Comparison of ENCODE assay signal across 17 cellular contexts in genomic region chr4:141922224-141922623, GRCh38.
DNase-seq lines count a peak whose midpoint lies in the region; ATAC-seq, FAIRE-seq and TF ChIP-seq lines count a peak whose summit lies in the region.
"Had no signal": no experiment of that assay in that cellular context is flagged by ENCODE, and none has a peak within 500 bp of the region (broad histone marks: within the 10 kb centered on the region; RNA-seq: fewer than 3 reads in every experiment).

No MANE protein-coding gene starts in this region.

- H3K9ac ChIP-seq in mammary epithelial cell (ENCODE audit: insufficient read depth, low read length) (no peak overlapping the region), astrocyte (ENCODE audit: low read length) (no peak overlapping the region)
- H3K9ac ChIP-seq: BLaER1 treated with 17β-estradiol and CSF1 and Interleukin-3, amounts not matched to agents 10 nM and 100 nM had no signal

- no TSS peak for BruUV-seq in mammary epithelial cell (replicated peaks; lab: Mats Ljungman, UMichigan)

- WGBS in mammary epithelial cell (ENCODE audit: low coverage, missing lambda C conversion rate): 91% methylated on average over 2 of the region's 2 CpGs

- H3K4me3 ChIP-seq in mammary epithelial cell (replicated peaks in 1 of 3; ENCODE audit: insufficient read depth in 1 of 3, low read depth in 2 of 3, low read length in 3 of 3) (no peak overlapping the region), breast epithelium (no peak overlapping the region), astrocyte (ENCODE audit: insufficient read depth, low read depth, low read length) (no peak overlapping the region), dorsolateral prefrontal cortex (no peak overlapping the region), mucosa of descending colon (no peak overlapping the region)
- H3K4me3 ChIP-seq: BLaER1 treated with 17β-estradiol and CSF1 and Interleukin-3, amounts not matched to agents 10 nM and 100 nM; GM12878 had no signal

- H3K36me3 Mint-ChIP-seq in astrocyte (ENCODE audit: low read depth, unreplicated experiment): no peaks in the 10 kb centered on the region
- H3K36me3 Mint-ChIP-seq: CD4-positive, CD25-positive, alpha-beta regulatory T cell had no signal

- H2AFZ ChIP-seq in mammary epithelial cell (ENCODE audit: low read depth, low read length) (no peak overlapping the region), astrocyte (ENCODE audit: low read depth, low read length) (no peak overlapping the region)

- H3K27ac ChIP-seq in mammary epithelial cell (ENCODE audit: insufficient read depth, low read depth, low read length) (no peak overlapping the region), breast epithelium (no peak overlapping the region), astrocyte (ENCODE audit: low read depth, low read length) (no peak overlapping the region), dorsolateral prefrontal cortex (no peak overlapping the region)
- H3K27ac ChIP-seq: 22Rv1; BLaER1 treated with 17β-estradiol and CSF1 and Interleukin-3, amounts not matched to agents 10 nM and 100 nM; HL-60 had no signal

- peak; percentile 43 for DNase-seq in mammary epithelial cell
- DNase-seq in breast epithelium (ENCODE audit: low spot score in 2 of 2): no peak
- DNase-seq in astrocyte (ENCODE audit: low read depth): peak; percentile 20
- peak; percentile 52 for DNase-seq in fibroblast of peridontal ligament (ENCODE audit: extremely low read depth)
- DNase-seq in NCI-H1930 (lab: John Stamatoyannopoulos, UW): no peak
- no peak for DNase-seq in dorsolateral prefrontal cortex
- DNase-seq in GM13977 (ENCODE audit: low spot score): no peak
- DNase-seq in mucosa of descending colon: no peak
- DNase-seq: Calu3; CD4-positive, CD25-positive, alpha-beta regulatory T cell; DMS 273 treated with DMSO at 0.1 percent for 48 hours; HCEC 1CT; HFFc6 had no signal

- TF ChIP-seq POLR2A in breast epithelium (IDR thresholded peaks at IDR 0.05): no peak

- no peaks in the 10 kb centered on the region for H3K9me3 Mint-ChIP-seq in astrocyte (ENCODE audit: unreplicated experiment)
- H3K9me3 Mint-ChIP-seq: HFFc6 had no signal

- CTCF ChIA-PET in mammary epithelial cell (lab: Charles Lee; ENCODE audit: low non-redundant PET): no interaction called here

- peaks cover 4% of the 10 kb centered on the region for H3K27me3 ChIP-seq in mammary epithelial cell (ENCODE audit: insufficient read depth, low read length)
- no peaks in the 10 kb centered on the region for H3K27me3 ChIP-seq in breast epithelium
- H3K27me3 ChIP-seq in astrocyte (ENCODE audit: insufficient read depth, low read length): no peaks in the 10 kb centered on the region
- H3K27me3 ChIP-seq in dorsolateral prefrontal cortex: peaks cover 0 to under 1% (median 0%) of the 10 kb centered on the region in 45 donors
- H3K27me3 ChIP-seq: BLaER1 treated with 17β-estradiol and CSF1 and Interleukin-3, amounts not matched to agents 10 nM and 100 nM had no signal

- no peak overlapping the region for H3K4me3 Mint-ChIP-seq in astrocyte (ENCODE audit: unreplicated experiment)
- H3K4me3 Mint-ChIP-seq: CD4-positive, CD25-positive, alpha-beta regulatory T cell; HFFc6 had no signal

- no peak for TF ChIP-seq CTCF in mammary epithelial cell (conservative IDR thresholded peaks at IDR 0.05 in 1 of 2, IDR thresholded peaks at IDR 0.05 in 1 of 2; ENCODE audit: extremely low read depth in 1 of 2, insufficient read depth in 1 of 2, low read depth in 1 of 2, low read length in 2 of 2)
- no peak for TF ChIP-seq CTCF in breast epithelium (IDR thresholded peaks at IDR 0.05)
- no peak for TF ChIP-seq CTCF in astrocyte (IDR thresholded peaks at IDR 0.05; ENCODE audit: insufficient read depth, low read depth, low read length)
- no peak for TF ChIP-seq CTCF in dorsolateral prefrontal cortex (IDR thresholded peaks at IDR 0.05 in 54 of 56, conservative IDR thresholded peaks at IDR 0.05 in 2 of 56; ENCODE audit: low read depth in 1 of 56, partially characterized antibody in 56 of 56)
- no peak for TF ChIP-seq CTCF in GM13977 (IDR thresholded peaks at IDR 0.05; ENCODE audit: extremely low read depth, insufficient read depth, missing control alignments)
- no peak for TF ChIP-seq CTCF in mucosa of descending colon (IDR thresholded peaks at IDR 0.05)

- in situ Hi-C loops in mammary epithelial cell (cut with MboI; ENCODE audit: low sequenced_read_pairs in 2 of 2) (no loop called here), GM13977 (cut with MboI; ENCODE audit: low pct_unique_long_range_greater_than_20kb, low sequenced_read_pairs, unreplicated experiment) (no loop called here)

- H3K27ac Mint-ChIP-seq in astrocyte (ENCODE audit: unreplicated experiment): no peak overlapping the region
- H3K27ac Mint-ChIP-seq: CD4-positive, CD25-positive, alpha-beta regulatory T cell; HFFc6 had no signal

- intact Hi-C loops in mammary epithelial cell (cut with micrococcal nuclease) (no loop called here), breast epithelium (cut with DNase I; ENCODE audit: low total_unique reads) (no loop called here), dorsolateral prefrontal cortex (cut with DNase I) (no loop called here), mucosa of descending colon (cut with DNase I, micrococcal nuclease) (no loop called here)

- H3K4me2 ChIP-seq in mammary epithelial cell (ENCODE audit: insufficient read depth, low read depth, low read length) (no peak overlapping the region), astrocyte (ENCODE audit: low read length) (no peak overlapping the region)
- H3K4me2 ChIP-seq: BLaER1 treated with 17β-estradiol and CSF1 and Interleukin-3, amounts not matched to agents 10 nM and 100 nM had no signal

- dilution Hi-C loops in mammary epithelial cell (cut with HindIII; ENCODE audit: low sequenced_read_pairs): no loop called here

- H3K79me2 ChIP-seq in mammary epithelial cell (ENCODE audit: insufficient read depth, low read length) (no peaks in the 10 kb centered on the region), astrocyte (ENCODE audit: insufficient read depth, low read length) (no peaks in the 10 kb centered on the region)

- no peaks in the 10 kb centered on the region for H3K4me1 Mint-ChIP-seq in astrocyte (ENCODE audit: low read depth, unreplicated experiment)

- H4K20me1 ChIP-seq in mammary epithelial cell (ENCODE audit: insufficient read depth, low read length) (no peaks in the 10 kb centered on the region), astrocyte (ENCODE audit: insufficient read depth, low read length) (no peaks in the 10 kb centered on the region)
- H4K20me1 ChIP-seq: BLaER1 treated with 17β-estradiol and CSF1 and Interleukin-3, amounts not matched to agents 10 nM and 100 nM had no signal

- no peaks in the 10 kb centered on the region for H3K4me1 ChIP-seq in mammary epithelial cell (ENCODE audit: insufficient read depth, low read length)
- no peaks in the 10 kb centered on the region for H3K4me1 ChIP-seq in breast epithelium
- H3K4me1 ChIP-seq in astrocyte (ENCODE audit: insufficient read depth, low read length): no peaks in the 10 kb centered on the region
- no peaks in the 10 kb centered on the region for H3K4me1 ChIP-seq in mucosa of descending colon (ENCODE audit: low read depth)
- H3K4me1 ChIP-seq: BLaER1 treated with 17β-estradiol and CSF1 and Interleukin-3, amounts not matched to agents 10 nM and 100 nM had no signal

- no peaks in the 10 kb centered on the region for H3K36me3 ChIP-seq in mammary epithelial cell (ENCODE audit: insufficient read depth, low read length)
- no peaks in the 10 kb centered on the region for H3K36me3 ChIP-seq in breast epithelium
- H3K36me3 ChIP-seq in astrocyte (ENCODE audit: insufficient read depth, low read length): no peaks in the 10 kb centered on the region
- H3K36me3 ChIP-seq in mucosa of descending colon (ENCODE audit: low read depth): no peaks in the 10 kb centered on the region
- H3K36me3 ChIP-seq: BLaER1 treated with 17β-estradiol and CSF1 and Interleukin-3, amounts not matched to agents 10 nM and 100 nM had no signal

- ATAC-seq in mucosa of descending colon: no peak
- ATAC-seq: GM12878 had no signal

- no peaks in the 10 kb centered on the region for H3K27me3 Mint-ChIP-seq in astrocyte (ENCODE audit: low read depth, unreplicated experiment)
- H3K27me3 Mint-ChIP-seq: CD4-positive, CD25-positive, alpha-beta regulatory T cell had no signal

- no peak for FAIRE-seq in astrocyte (lab: Jason Lieb, UNC)
- FAIRE-seq: GM12878 had no signal

- H3K9me3 ChIP-seq in mammary epithelial cell (replicated peaks; ENCODE audit: insufficient read depth, low read length): no peaks in the 10 kb centered on the region
- no peaks in the 10 kb centered on the region for H3K9me3 ChIP-seq in breast epithelium
- no peaks in the 10 kb centered on the region for H3K9me3 ChIP-seq in astrocyte (ENCODE audit: insufficient read depth, low read depth, low read length)
- no peaks in the 10 kb centered on the region for H3K9me3 ChIP-seq in mucosa of descending colon
- H3K9me3 ChIP-seq: BLaER1 treated with 17β-estradiol and CSF1 and Interleukin-3, amounts not matched to agents 10 nM and 100 nM had no signal

Comparison
In these comparisons a context has a peak if more than half of its experiments do, and no peak if none do; other contexts are left out.
1. DNase-seq: peak in mammary epithelial cell (single experiment), astrocyte (single experiment) and fibroblast of peridontal ligament (single experiment); none in breast epithelium (0 of 2), NCI-H1930 (0 of 2), dorsolateral prefrontal cortex (0 of 10), GM13977 (single experiment) and mucosa of descending colon (0 of 3).